Comparison of ENCODE assay signal across 1 cellular context in the genomic region with DNA sequence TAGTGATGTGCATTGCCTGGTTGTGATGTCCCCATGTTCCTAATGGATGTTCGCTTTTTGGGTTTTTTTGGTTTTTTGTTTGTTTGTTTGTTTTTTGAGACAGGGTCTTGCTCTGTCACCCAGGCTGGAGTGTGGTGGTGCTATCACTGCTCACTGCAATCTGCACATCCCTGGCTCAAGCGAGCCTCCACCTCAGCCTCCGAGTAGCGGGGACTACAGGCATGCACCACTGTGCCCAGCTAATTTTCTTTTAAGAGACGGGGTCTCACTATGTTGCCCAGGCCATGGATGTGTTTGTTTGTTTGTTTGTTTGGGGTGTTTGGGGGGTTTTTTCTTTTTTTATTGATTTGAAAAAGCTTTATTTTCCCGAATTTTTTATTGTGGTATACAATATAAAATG.
TF ChIP-seq lines count a peak whose summit lies in the region.

No MANE protein-coding gene starts in this region.

TF ChIP-seq in GM23338, 12 proteins besides CTCF, POLR2A, EP300 and RAD21 (continued from another document):
- TF ChIP-seq ZNF114 (CRISPR knock-in tag; IDR thresholded peaks at IDR 0.05) (no peak), JUNB (IDR thresholded peaks at IDR 0.05; ENCODE audit: unreplicated experiment) (no peak), STAT1 (IDR thresholded peaks at IDR 0.05; ENCODE audit: unreplicated experiment) (no peak), EZH2 (IDR thresholded peaks at IDR 0.05; ENCODE audit: low read depth, unreplicated experiment) (no peak)
- TF ChIP-seq, protein P1, sequence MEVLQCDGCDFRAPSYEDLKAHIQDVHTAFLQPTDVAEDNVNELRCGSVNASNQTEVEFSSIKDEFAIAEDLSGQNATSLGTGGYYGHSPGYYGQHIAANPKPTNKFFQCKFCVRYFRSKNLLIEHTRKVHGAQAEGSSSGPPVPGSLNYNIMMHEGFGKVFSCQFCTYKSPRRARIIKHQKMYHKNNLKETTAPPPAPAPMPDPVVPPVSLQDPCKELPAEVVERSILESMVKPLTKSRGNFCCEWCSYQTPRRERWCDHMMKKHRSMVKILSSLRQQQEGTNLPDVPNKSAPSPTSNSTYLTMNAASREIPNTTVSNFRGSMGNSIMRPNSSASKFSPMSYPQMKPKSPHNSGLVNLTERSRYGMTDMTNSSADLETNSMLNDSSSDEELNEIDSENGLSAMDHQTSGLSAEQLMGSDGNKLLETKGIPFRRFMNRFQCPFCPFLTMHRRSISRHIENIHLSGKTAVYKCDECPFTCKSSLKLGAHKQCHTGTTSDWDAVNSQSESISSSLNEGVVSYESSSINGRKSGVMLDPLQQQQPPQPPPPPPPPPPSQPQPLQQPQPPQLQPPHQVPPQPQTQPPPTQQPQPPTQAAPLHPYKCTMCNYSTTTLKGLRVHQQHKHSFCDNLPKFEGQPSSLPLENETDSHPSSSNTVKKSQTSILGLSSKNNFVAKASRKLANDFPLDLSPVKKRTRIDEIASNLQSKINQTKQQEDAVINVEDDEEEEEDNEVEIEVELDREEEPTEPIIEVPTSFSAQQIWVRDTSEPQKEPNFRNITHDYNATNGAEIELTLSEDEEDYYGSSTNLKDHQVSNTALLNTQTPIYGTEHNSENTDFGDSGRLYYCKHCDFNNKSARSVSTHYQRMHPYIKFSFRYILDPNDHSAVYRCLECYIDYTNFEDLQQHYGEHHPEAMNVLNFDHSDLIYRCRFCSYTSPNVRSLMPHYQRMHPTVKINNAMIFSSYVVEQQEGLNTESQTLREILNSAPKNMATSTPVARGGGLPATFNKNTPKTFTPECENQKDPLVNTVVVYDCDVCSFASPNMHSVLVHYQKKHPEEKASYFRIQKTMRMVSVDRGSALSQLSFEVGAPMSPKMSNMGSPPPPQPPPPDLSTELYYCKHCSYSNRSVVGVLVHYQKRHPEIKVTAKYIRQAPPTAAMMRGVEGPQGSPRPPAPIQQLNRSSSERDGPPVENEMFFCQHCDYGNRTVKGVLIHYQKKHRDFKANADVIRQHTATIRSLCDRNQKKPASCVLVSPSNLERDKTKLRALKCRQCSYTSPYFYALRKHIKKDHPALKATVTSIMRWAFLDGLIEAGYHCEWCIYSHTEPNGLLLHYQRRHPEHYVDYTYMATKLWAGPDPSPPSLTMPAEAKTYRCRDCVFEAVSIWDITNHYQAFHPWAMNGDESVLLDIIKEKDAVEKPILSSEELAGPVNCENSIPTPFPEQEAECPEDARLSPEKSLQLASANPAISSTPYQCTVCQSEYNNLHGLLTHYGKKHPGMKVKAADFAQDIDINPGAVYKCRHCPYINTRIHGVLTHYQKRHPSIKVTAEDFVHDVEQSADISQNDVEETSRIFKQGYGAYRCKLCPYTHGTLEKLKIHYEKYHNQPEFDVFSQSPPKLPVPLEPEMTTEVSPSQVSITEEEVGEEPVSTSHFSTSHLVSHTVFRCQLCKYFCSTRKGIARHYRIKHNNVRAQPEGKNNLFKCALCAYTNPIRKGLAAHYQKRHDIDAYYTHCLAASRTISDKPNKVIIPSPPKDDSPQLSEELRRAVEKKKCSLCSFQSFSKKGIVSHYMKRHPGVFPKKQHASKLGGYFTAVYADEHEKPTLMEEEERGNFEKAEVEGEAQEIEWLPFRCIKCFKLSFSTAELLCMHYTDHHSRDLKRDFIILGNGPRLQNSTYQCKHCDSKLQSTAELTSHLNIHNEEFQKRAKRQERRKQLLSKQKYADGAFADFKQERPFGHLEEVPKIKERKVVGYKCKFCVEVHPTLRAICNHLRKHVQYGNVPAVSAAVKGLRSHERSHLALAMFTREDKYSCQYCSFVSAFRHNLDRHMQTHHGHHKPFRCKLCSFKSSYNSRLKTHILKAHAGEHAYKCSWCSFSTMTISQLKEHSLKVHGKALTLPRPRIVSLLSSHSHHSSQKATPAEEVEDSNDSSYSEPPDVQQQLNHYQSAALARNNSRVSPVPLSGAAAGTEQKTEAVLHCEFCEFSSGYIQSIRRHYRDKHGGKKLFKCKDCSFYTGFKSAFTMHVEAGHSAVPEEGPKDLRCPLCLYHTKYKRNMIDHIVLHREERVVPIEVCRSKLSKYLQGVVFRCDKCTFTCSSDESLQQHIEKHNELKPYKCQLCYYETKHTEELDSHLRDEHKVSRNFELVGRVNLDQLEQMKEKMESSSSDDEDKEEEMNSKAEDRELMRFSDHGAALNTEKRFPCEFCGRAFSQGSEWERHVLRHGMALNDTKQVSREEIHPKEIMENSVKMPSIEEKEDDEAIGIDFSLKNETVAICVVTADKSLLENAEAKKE (CRISPR knock-in tag; IDR thresholded peaks at IDR 0.05), result no peak
- TF ChIP-seq, protein P2, sequence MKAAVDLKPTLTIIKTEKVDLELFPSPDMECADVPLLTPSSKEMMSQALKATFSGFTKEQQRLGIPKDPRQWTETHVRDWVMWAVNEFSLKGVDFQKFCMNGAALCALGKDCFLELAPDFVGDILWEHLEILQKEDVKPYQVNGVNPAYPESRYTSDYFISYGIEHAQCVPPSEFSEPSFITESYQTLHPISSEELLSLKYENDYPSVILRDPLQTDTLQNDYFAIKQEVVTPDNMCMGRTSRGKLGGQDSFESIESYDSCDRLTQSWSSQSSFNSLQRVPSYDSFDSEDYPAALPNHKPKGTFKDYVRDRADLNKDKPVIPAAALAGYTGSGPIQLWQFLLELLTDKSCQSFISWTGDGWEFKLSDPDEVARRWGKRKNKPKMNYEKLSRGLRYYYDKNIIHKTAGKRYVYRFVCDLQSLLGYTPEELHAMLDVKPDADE (IDR thresholded peaks at IDR 0.05), result no peak
- TF ChIP-seq, protein P3, sequence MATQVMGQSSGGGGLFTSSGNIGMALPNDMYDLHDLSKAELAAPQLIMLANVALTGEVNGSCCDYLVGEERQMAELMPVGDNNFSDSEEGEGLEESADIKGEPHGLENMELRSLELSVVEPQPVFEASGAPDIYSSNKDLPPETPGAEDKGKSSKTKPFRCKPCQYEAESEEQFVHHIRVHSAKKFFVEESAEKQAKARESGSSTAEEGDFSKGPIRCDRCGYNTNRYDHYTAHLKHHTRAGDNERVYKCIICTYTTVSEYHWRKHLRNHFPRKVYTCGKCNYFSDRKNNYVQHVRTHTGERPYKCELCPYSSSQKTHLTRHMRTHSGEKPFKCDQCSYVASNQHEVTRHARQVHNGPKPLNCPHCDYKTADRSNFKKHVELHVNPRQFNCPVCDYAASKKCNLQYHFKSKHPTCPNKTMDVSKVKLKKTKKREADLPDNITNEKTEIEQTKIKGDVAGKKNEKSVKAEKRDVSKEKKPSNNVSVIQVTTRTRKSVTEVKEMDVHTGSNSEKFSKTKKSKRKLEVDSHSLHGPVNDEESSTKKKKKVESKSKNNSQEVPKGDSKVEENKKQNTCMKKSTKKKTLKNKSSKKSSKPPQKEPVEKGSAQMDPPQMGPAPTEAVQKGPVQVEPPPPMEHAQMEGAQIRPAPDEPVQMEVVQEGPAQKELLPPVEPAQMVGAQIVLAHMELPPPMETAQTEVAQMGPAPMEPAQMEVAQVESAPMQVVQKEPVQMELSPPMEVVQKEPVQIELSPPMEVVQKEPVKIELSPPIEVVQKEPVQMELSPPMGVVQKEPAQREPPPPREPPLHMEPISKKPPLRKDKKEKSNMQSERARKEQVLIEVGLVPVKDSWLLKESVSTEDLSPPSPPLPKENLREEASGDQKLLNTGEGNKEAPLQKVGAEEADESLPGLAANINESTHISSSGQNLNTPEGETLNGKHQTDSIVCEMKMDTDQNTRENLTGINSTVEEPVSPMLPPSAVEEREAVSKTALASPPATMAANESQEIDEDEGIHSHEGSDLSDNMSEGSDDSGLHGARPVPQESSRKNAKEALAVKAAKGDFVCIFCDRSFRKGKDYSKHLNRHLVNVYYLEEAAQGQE (IDR thresholded peaks at IDR 0.05; ENCODE audit: unreplicated experiment), result no peak
